In the genomic region with DNA sequence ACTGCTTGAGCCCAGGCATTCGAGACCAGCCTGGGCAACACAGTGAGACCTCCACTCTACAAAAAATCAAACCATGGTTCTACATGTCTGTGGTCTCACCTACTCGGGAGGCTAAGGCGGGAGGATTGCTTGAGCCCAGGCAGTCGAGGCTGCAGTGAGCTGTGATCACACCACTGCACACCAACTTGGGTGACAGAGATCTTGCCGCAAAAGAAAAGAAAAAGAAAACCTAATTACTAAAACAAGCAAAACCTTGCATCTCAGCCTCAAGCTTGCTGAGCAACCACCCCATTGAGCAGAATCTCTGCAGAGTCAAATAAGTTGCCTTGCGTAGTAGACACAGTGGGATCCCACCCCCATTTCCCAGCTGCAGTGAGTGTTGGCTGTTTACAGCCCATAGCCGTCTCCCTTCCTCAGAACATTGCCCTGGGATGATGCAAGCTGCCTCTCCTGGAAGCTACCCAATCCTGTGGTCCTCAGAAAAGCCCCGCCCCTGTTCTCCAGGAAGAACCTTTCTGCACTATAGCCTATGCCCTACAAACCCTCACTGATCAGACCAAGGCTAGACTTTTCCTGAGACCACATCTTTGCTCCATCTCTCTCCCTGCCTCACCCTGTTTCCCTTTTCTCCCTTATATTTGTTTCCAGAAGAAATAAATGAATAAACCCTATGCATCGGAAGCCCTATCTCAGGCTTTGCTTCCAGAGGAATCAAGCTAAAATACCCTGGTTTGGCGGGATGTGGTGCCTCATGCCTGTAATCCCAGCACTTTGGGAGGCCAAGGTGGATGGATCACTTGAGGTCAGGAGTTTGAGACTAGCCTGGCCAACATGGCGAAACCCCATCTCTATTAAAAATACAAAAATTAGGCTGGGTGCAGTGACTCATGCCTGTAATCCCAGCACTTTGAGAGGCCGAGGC, we compare ENCODE assay signal across 1 cellular context.
A peak's percentile ranks its signal among the peaks of the same experiment; 100 is the strongest.
TF ChIP-seq lines count a peak whose summit lies in the region.

No MANE protein-coding gene starts in this region.

TF ChIP-seq in WTC11, 78 proteins besides CTCF, POLR2A, EP300 and RAD21:
- TF ChIP-seq, protein P1, sequence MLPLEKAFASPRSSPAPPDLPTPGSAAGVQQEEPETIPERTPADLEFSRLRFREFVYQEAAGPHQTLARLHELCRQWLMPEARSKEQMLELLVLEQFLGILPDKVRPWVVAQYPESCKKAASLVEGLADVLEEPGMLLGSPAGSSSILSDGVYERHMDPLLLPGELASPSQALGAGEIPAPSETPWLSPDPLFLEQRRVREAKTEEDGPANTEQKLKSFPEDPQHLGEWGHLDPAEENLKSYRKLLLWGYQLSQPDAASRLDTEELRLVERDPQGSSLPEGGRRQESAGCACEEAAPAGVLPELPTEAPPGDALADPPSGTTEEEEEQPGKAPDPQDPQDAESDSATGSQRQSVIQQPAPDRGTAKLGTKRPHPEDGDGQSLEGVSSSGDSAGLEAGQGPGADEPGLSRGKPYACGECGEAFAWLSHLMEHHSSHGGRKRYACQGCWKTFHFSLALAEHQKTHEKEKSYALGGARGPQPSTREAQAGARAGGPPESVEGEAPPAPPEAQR (CRISPR knock-in tag; IDR thresholded peaks at IDR 0.05) = no peak
- TF ChIP-seq RELA (CRISPR knock-in tag; IDR thresholded peaks at IDR 0.05; ENCODE audit: borderline replicate concordance) = no peak
- TF ChIP-seq JAZF1 (CRISPR knock-in tag; IDR thresholded peaks at IDR 0.05) = no peak
- TF ChIP-seq ETV6 (CRISPR knock-in tag; IDR thresholded peaks at IDR 0.05) = no peak
- TF ChIP-seq TP53 (CRISPR knock-in tag; IDR thresholded peaks at IDR 0.05) = no peak
- no peak for TF ChIP-seq GTF2I (CRISPR knock-in tag; conservative IDR thresholded peaks at IDR 0.05)
- TF ChIP-seq, protein P2, sequence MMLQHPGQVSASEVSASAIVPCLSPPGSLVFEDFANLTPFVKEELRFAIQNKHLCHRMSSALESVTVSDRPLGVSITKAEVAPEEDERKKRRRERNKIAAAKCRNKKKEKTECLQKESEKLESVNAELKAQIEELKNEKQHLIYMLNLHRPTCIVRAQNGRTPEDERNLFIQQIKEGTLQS (CRISPR knock-in tag; conservative IDR thresholded peaks at IDR 0.05) = 0 out of 2 replicates have a peak, but pooled peaks have one; percentile 26
- no peak for TF ChIP-seq JUN (CRISPR knock-in tag; IDR thresholded peaks at IDR 0.05)
- no peak for TF ChIP-seq GRHL2 (CRISPR knock-in tag; IDR thresholded peaks at IDR 0.05; ENCODE audit: insufficient replicate concordance, severe bottlenecking)
- no peak for TF ChIP-seq SMAD3 (CRISPR knock-in tag; IDR thresholded peaks at IDR 0.05; ENCODE audit: borderline replicate concordance)
- TF ChIP-seq, protein P3, sequence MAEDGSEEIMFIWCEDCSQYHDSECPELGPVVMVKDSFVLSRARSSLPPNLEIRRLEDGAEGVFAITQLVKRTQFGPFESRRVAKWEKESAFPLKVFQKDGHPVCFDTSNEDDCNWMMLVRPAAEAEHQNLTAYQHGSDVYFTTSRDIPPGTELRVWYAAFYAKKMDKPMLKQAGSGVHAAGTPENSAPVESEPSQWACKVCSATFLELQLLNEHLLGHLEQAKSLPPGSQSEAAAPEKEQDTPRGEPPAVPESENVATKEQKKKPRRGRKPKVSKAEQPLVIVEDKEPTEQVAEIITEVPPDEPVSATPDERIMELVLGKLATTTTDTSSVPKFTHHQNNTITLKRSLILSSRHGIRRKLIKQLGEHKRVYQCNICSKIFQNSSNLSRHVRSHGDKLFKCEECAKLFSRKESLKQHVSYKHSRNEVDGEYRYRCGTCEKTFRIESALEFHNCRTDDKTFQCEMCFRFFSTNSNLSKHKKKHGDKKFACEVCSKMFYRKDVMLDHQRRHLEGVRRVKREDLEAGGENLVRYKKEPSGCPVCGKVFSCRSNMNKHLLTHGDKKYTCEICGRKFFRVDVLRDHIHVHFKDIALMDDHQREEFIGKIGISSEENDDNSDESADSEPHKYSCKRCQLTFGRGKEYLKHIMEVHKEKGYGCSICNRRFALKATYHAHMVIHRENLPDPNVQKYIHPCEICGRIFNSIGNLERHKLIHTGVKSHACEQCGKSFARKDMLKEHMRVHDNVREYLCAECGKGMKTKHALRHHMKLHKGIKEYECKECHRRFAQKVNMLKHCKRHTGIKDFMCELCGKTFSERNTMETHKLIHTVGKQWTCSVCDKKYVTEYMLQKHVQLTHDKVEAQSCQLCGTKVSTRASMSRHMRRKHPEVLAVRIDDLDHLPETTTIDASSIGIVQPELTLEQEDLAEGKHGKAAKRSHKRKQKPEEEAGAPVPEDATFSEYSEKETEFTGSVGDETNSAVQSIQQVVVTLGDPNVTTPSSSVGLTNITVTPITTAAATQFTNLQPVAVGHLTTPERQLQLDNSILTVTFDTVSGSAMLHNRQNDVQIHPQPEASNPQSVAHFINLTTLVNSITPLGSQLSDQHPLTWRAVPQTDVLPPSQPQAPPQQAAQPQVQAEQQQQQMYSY (CRISPR knock-in tag; IDR thresholded peaks at IDR 0.05) = no peak
- TF ChIP-seq, protein P4, sequence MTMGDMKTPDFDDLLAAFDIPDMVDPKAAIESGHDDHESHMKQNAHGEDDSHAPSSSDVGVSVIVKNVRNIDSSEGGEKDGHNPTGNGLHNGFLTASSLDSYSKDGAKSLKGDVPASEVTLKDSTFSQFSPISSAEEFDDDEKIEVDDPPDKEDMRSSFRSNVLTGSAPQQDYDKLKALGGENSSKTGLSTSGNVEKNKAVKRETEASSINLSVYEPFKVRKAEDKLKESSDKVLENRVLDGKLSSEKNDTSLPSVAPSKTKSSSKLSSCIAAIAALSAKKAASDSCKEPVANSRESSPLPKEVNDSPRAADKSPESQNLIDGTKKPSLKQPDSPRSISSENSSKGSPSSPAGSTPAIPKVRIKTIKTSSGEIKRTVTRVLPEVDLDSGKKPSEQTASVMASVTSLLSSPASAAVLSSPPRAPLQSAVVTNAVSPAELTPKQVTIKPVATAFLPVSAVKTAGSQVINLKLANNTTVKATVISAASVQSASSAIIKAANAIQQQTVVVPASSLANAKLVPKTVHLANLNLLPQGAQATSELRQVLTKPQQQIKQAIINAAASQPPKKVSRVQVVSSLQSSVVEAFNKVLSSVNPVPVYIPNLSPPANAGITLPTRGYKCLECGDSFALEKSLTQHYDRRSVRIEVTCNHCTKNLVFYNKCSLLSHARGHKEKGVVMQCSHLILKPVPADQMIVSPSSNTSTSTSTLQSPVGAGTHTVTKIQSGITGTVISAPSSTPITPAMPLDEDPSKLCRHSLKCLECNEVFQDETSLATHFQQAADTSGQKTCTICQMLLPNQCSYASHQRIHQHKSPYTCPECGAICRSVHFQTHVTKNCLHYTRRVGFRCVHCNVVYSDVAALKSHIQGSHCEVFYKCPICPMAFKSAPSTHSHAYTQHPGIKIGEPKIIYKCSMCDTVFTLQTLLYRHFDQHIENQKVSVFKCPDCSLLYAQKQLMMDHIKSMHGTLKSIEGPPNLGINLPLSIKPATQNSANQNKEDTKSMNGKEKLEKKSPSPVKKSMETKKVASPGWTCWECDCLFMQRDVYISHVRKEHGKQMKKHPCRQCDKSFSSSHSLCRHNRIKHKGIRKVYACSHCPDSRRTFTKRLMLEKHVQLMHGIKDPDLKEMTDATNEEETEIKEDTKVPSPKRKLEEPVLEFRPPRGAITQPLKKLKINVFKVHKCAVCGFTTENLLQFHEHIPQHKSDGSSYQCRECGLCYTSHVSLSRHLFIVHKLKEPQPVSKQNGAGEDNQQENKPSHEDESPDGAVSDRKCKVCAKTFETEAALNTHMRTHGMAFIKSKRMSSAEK (CRISPR knock-in tag; IDR thresholded peaks at IDR 0.05; ENCODE audit: borderline replicate concordance) = no peak
- TF ChIP-seq GABPB1 (CRISPR knock-in tag; IDR thresholded peaks at IDR 0.05) = peak; percentile 98
- TF ChIP-seq NR2C2 (CRISPR knock-in tag; IDR thresholded peaks at IDR 0.05) = no peak
- no peak for TF ChIP-seq NFE2L1 (CRISPR knock-in tag; IDR thresholded peaks at IDR 0.05)
- peak; percentile 73 for TF ChIP-seq ZNF121 (CRISPR knock-in tag; IDR thresholded peaks at IDR 0.05)
- TF ChIP-seq ZNF423 (CRISPR knock-in tag; IDR thresholded peaks at IDR 0.05) = no peak
